ENCODE assay signal across 11 cellular contexts in genomic region chr10:29160110-29160669, GRCh38.
DNase-seq lines count a peak whose midpoint lies in the region; FAIRE-seq and TF ChIP-seq lines count a peak whose summit lies in the region.
"Had no signal": no experiment of that assay in that cellular context is flagged by ENCODE, and none has a peak within 500 bp of the region (broad histone marks: within the 10 kb centered on the region; RNA-seq: fewer than 3 reads in every experiment).

No MANE protein-coding gene starts in this region.

- no peaks in the 10 kb centered on the region for H3K4me1 Mint-ChIP-seq in activated T-helper 2 cell treated with anti-CD3 and anti-CD28 coated beads, Interferon-gamma antibody, Interleukin-2, Interleukin-4, amounts not matched to agents 10 μg/mL and 5 μg/mL and 100 μg/mL, durations not matched to agents 14 hours and 24 hours and 36 hours (ENCODE audit: low read depth)

- no peak overlapping the region for H3K27ac Mint-ChIP-seq in activated T-helper 2 cell treated with anti-CD3 and anti-CD28 coated beads, Interferon-gamma antibody, Interleukin-2, Interleukin-4, amounts not matched to agents 10 μg/mL and 5 μg/mL and 100 μg/mL, durations not matched to agents 14 hours and 24 hours and 36 hours
- H3K27ac Mint-ChIP-seq: activated naive CD4-positive, alpha-beta T cell treated with anti-CD3 and anti-CD28 coated beads for 36 hours; CD4-positive, alpha-beta T cell had no signal

- no peak overlapping the region for H3K27ac ChIP-seq in coronary artery

- no peak overlapping the region for H3K4me3 Mint-ChIP-seq in activated T-helper 2 cell treated with anti-CD3 and anti-CD28 coated beads, Interferon-gamma antibody, Interleukin-2, Interleukin-4, amounts not matched to agents 10 μg/mL and 5 μg/mL and 100 μg/mL, durations not matched to agents 14 hours and 24 hours and 36 hours (ENCODE audit: low read depth)
- H3K4me3 Mint-ChIP-seq: activated naive CD4-positive, alpha-beta T cell treated with anti-CD3 and anti-CD28 coated beads for 36 hours; CD4-positive, alpha-beta T cell had no signal

- no peaks in the 10 kb centered on the region for H3K9me3 Mint-ChIP-seq in activated T-helper 2 cell treated with anti-CD3 and anti-CD28 coated beads, Interferon-gamma antibody, Interleukin-2, Interleukin-4, amounts not matched to agents 10 μg/mL and 5 μg/mL and 100 μg/mL, durations not matched to agents 14 hours and 24 hours and 36 hours
- H3K9me3 Mint-ChIP-seq: activated naive CD4-positive, alpha-beta T cell treated with anti-CD3 and anti-CD28 coated beads for 36 hours had no signal

- no peak overlapping the region for H3K4me3 ChIP-seq in bronchial epithelial cell (ENCODE audit: low read depth, low read length)
- H3K4me3 ChIP-seq in kidney epithelial cell (ENCODE audit: low read depth, low read length) = no peak overlapping the region
- H3K4me3 ChIP-seq in coronary artery = no peak overlapping the region

- intact Hi-C loops in activated T-helper 2 cell treated with anti-CD3 and anti-CD28 coated beads, Interferon-gamma antibody, Interleukin-2, Interleukin-4, amounts not matched to agents 10 μg/mL and 5 μg/mL and 100 μg/mL, durations not matched to agents 14 hours and 24 hours and 36 hours (cut with micrococcal nuclease) = no loop called here

- TF ChIP-seq CTCF in bronchial epithelial cell (IDR thresholded peaks at IDR 0.05; ENCODE audit: insufficient read depth, low read length, severe bottlenecking) (no peak), kidney epithelial cell (IDR thresholded peaks at IDR 0.05; ENCODE audit: insufficient read depth, low read length, poor library complexity, severe bottlenecking) (no peak), coronary artery (IDR thresholded peaks at IDR 0.05) (no peak)

- no peaks in the 10 kb centered on the region for H3K27me3 Mint-ChIP-seq in activated T-helper 2 cell treated with anti-CD3 and anti-CD28 coated beads, Interferon-gamma antibody, Interleukin-2, Interleukin-4, amounts not matched to agents 10 μg/mL and 5 μg/mL and 100 μg/mL, durations not matched to agents 14 hours and 24 hours and 36 hours (ENCODE audit: low read depth)

- no peaks in the 10 kb centered on the region for H3K27me3 ChIP-seq in bronchial epithelial cell (ENCODE audit: control insufficient read depth, insufficient read depth, low read length)
- no peaks in the 10 kb centered on the region for H3K27me3 ChIP-seq in kidney epithelial cell (ENCODE audit: control insufficient read depth, insufficient read depth, low read length)

- DNase-seq in AG20443 (ENCODE audit: low spot score) (peak; percentile 89), LoVo (ENCODE audit: low spot score) (peak; percentile 85), bronchial epithelial cell (ENCODE audit: low read depth) (peak; percentile 88), kidney epithelial cell (ENCODE audit: low read depth) (peak; percentile 94), coronary artery (ENCODE audit: low spot score) (no peak), NCI-H82 treated with DMSO at 0.1 percent for 48 hours (lab: John Stamatoyannopoulos, UW; ENCODE audit: unreplicated experiment) (no peak)
- no peak for DNase-seq in activated T-helper 2 cell treated with anti-CD3 and anti-CD28 coated beads, Interferon-gamma antibody, Interleukin-2, Interleukin-4, amounts not matched to agents 10 μg/mL and 5 μg/mL and 100 μg/mL, durations not matched to agents 14 hours and 24 hours and 36 hours (ENCODE audit: low spot score)
- no peak for DNase-seq in stimulated activated CD4-positive, alpha-beta T cell treated with anti-CD3 and anti-CD28 coated beads, Interleukin-15, amount 100 ng/mL, for 24 hours
- DNase-seq: activated CD4-positive, CD25-positive, alpha-beta regulatory T cell treated with anti-CD3 and anti-CD28 coated beads, Interleukin-2, amount 50 U/mL, for 72 hours; activated naive CD4-positive, alpha-beta T cell treated with anti-CD3 and anti-CD28 coated beads for 36 hours; CD4-positive, alpha-beta T cell had no signal

- no peaks in the 10 kb centered on the region for H3K36me3 ChIP-seq in bronchial epithelial cell (ENCODE audit: control insufficient read depth, insufficient read depth, low read length)
- H3K36me3 ChIP-seq in kidney epithelial cell (ENCODE audit: control insufficient read depth, insufficient read depth, low read length) = no peaks in the 10 kb centered on the region

- peak; percentile 95 for FAIRE-seq in bronchial epithelial cell (lab: Jason Lieb, UNC)

- no peaks in the 10 kb centered on the region for H3K36me3 Mint-ChIP-seq in activated T-helper 2 cell treated with anti-CD3 and anti-CD28 coated beads, Interferon-gamma antibody, Interleukin-2, Interleukin-4, amounts not matched to agents 10 μg/mL and 5 μg/mL and 100 μg/mL, durations not matched to agents 14 hours and 24 hours and 36 hours (ENCODE audit: low read depth)

Comparison
In these comparisons a context has a peak if more than half of its experiments do, and no peak if none do; other contexts are left out.
1. DNase-seq: peak in AG20443 (single experiment), LoVo (single experiment), bronchial epithelial cell (single experiment) and kidney epithelial cell (single experiment); none in activated T-helper 2 cell treated with anti-CD3 and anti-CD28 coated beads, Interferon-gamma antibody, Interleukin-2, Interleukin-4, amounts not matched to agents 10 μg/mL and 5 μg/mL and 100 μg/mL, durations not matched to agents 14 hours and 24 hours and 36 hours (single experiment), coronary artery (single experiment), stimulated activated CD4-positive, alpha-beta T cell treated with anti-CD3 and anti-CD28 coated beads, Interleukin-15, amount 100 ng/mL, for 24 hours (single experiment) and NCI-H82 treated with DMSO at 0.1 percent for 48 hours (single experiment).